19 cellular contexts compared by ENCODE assay signal in genomic region chr13:20847298-20847697, GRCh38. TPM values are rescaled to one million over a fixed set of nuclear protein-coding genes. Genes with fewer than 3 reads are reported as not detected.
A peak's percentile ranks its signal among the peaks of the same experiment; 100 is the strongest.
DNase-seq lines count a peak whose midpoint lies in the region; ATAC-seq and TF ChIP-seq lines count a peak whose summit lies in the region.
"Had no signal": no experiment of that assay in that cellular context is flagged by ENCODE, and none has a peak within 500 bp of the region (broad histone marks: within the 10 kb centered on the region; RNA-seq: fewer than 3 reads in every experiment).

No MANE protein-coding gene starts in this region.

- TF ChIP-seq CTCF in BE2C (IDR thresholded peaks at IDR 0.05; ENCODE audit: low read depth, low read length) = no peak
- TF ChIP-seq CTCF in chondrocyte (IDR thresholded peaks at IDR 0.05) = no peak
- no peak for TF ChIP-seq CTCF in left lung (IDR thresholded peaks at IDR 0.05)
- TF ChIP-seq CTCF in MM.1S (IDR thresholded peaks at IDR 0.05; ENCODE audit: low read length) = no peak
- no peak for TF ChIP-seq CTCF in vagina (IDR thresholded peaks at IDR 0.05)

- H3K79me2 ChIP-seq in MM.1S (ENCODE audit: low read length) = no peaks in the 10 kb centered on the region; the same call in 1 of the 2 replicates

- H3K36me3 Mint-ChIP-seq in chondrocyte (ENCODE audit: low read depth) = no peaks in the 10 kb centered on the region

- ATAC-seq in left lung (peak; percentile 68), GM21528 (IDR thresholded peaks at IDR 0.05; ENCODE audit: low FRiP score, unreplicated experiment) (no peak)
- ATAC-seq: stimulated activated naive CD8-positive, alpha-beta T cell treated with anti-CD3 and anti-CD28 coated beads, Interleukin-15, Interleukin-2, amounts not matched to agents 100 U/mL and 50 U/mL, for 24 hours had no signal

- no peak overlapping the region for H3K9ac ChIP-seq in MM.1S (ENCODE audit: low read length)

- H3K9me3 Mint-ChIP-seq in chondrocyte (ENCODE audit: low read depth) = no peaks in the 10 kb centered on the region
- H3K9me3 Mint-ChIP-seq: activated naive CD8-positive, alpha-beta T cell treated with anti-CD3 and anti-CD28 coated beads for 36 hours; activated T-cell treated with anti-CD3 and anti-CD28 coated beads, Interleukin-2, amount 50 U/mL, for 24 hours had no signal

- TF ChIP-seq POLR2A in vagina (IDR thresholded peaks at IDR 0.05) = no peak

- H3K4me2 ChIP-seq in MM.1S (ENCODE audit: low read depth, low read length) = no peak overlapping the region

- no peaks in the 10 kb centered on the region for H3F3A ChIP-seq in MM.1S (ENCODE audit: insufficient read depth, low read length)

- H3K4me3 Mint-ChIP-seq in chondrocyte (ENCODE audit: unreplicated experiment) = no peak overlapping the region
- H3K4me3 Mint-ChIP-seq: activated naive CD8-positive, alpha-beta T cell treated with anti-CD3 and anti-CD28 coated beads for 36 hours; activated T-cell treated with anti-CD3 and anti-CD28 coated beads, Interleukin-2, amount 50 U/mL, for 24 hours had no signal

- intact Hi-C loops in left lung (cut with DNase I) (no loop called here), vagina (cut with DNase I) (no loop called here)

- DNase-seq in BE2C (peak; percentile 13), NCI-H69 (lab: John Stamatoyannopoulos, UW) (peak; percentile 63), chondrocyte (ENCODE audit: low spot score) (no peak), left lung (no peak), T-helper 2 cell (no peak), MM.1S (no peak), vagina (ENCODE audit: extremely low spot score in 2 of 2) (no peak)
- DNase-seq: activated CD4-positive, alpha-beta T cell treated with anti-CD3 and anti-CD28 coated beads, Interleukin-2, amount 50 U/mL, for 1 hour; activated naive CD8-positive, alpha-beta T cell treated with anti-CD3 and anti-CD28 coated beads for 36 hours; activated T-cell treated with anti-CD3 and anti-CD28 coated beads, Interleukin-2, amount 50 U/mL, for 24 hours; central memory CD4-positive, alpha-beta T cell; GF-D8; H7; NCI-H2029; NCI-H748 treated with DMSO at 0.1 percent for 48 hours; SHP77; stimulated activated naive CD8-positive, alpha-beta T cell treated with anti-CD3 and anti-CD28 coated beads, Interleukin-15, Interleukin-2, amounts not matched to agents 100 U/mL and 50 U/mL, for 24 hours; T1000 had no signal

- H3K36me3 ChIP-seq in BE2C = peaks cover 14% of the 10 kb centered on the region
- H3K36me3 ChIP-seq in left lung = peaks cover 0 to 5% of the 10 kb centered on the region in 2 donors
- no peaks in the 10 kb centered on the region for H3K36me3 ChIP-seq in MM.1S (replicated peaks; ENCODE audit: insufficient read depth, low read length)
- peaks cover 0 to 5% of the 10 kb centered on the region in 2 donors for H3K36me3 ChIP-seq in vagina

- peaks cover 25% of the 10 kb centered on the region for H3K4me1 Mint-ChIP-seq in chondrocyte (ENCODE audit: low read depth)

- no peak overlapping the region for H3K4me3 ChIP-seq in BE2C (ENCODE audit: low read depth, low read length)
- H3K4me3 ChIP-seq in left lung = no peak overlapping the region
- no peak overlapping the region for H3K4me3 ChIP-seq in MM.1S (ENCODE audit: low read length)
- no peak overlapping the region for H3K4me3 ChIP-seq in vagina

- H3K9me2 ChIP-seq in MM.1S (replicated peaks; ENCODE audit: insufficient read depth, low read length) = no peaks in the 10 kb centered on the region

- peak overlapping the region; percentile 82 for H3K27ac Mint-ChIP-seq in chondrocyte (ENCODE audit: unreplicated experiment)
- H3K27ac Mint-ChIP-seq: activated naive CD8-positive, alpha-beta T cell treated with anti-CD3 and anti-CD28 coated beads for 36 hours; activated T-cell treated with anti-CD3 and anti-CD28 coated beads, Interleukin-2, amount 50 U/mL, for 24 hours had no signal

- H3K27ac ChIP-seq in left lung (no peak overlapping the region), MM.1S (ENCODE audit: low read length) (no peak overlapping the region), vagina (no peak overlapping the region)

- H4K20me1 ChIP-seq in MM.1S (ENCODE audit: insufficient read depth, low read length) = no peaks in the 10 kb centered on the region

- no peak overlapping the region for H2AFZ ChIP-seq in MM.1S (ENCODE audit: low read length)

- no peaks in the 10 kb centered on the region for H3K27me3 Mint-ChIP-seq in chondrocyte (ENCODE audit: low read depth)
- H3K27me3 Mint-ChIP-seq: activated naive CD8-positive, alpha-beta T cell treated with anti-CD3 and anti-CD28 coated beads for 36 hours; activated T-cell treated with anti-CD3 and anti-CD28 coated beads, Interleukin-2, amount 50 U/mL, for 24 hours had no signal

- H3K27me3 ChIP-seq in BE2C (no peaks in the 10 kb centered on the region), left lung (no peaks in the 10 kb centered on the region), MM.1S (replicated peaks; ENCODE audit: insufficient read depth, low read length) (no peaks in the 10 kb centered on the region), vagina (no peaks in the 10 kb centered on the region)

- H3K4me1 ChIP-seq in BE2C (peaks cover 23% of the 10 kb centered on the region), left lung (peaks cover 0 to 4% of the 10 kb centered on the region in 2 donors), MM.1S (ENCODE audit: low read length) (no peaks in the 10 kb centered on the region), vagina (no peaks in the 10 kb centered on the region)

- H3K9me3 ChIP-seq in BE2C = no peaks in the 10 kb centered on the region
- no peaks in the 10 kb centered on the region for H3K9me3 ChIP-seq in left lung
- H3K9me3 ChIP-seq in MM.1S (replicated peaks; ENCODE audit: insufficient read depth, low read length) = no peaks in the 10 kb centered on the region
- H3K9me3 ChIP-seq in vagina = no peaks in the 10 kb centered on the region

RNA-seq across cellular contexts. Expression of gene XPO4, which starts 55.2 kb away (rescaled TPM):
- 7.0 TPM for polyA plus RNA-seq in BE2C (2012; ENCODE audit: insufficient read depth, insufficient read length, low read depth)
- total RNA-seq in chondrocyte (10.9 to 16.6 TPM (median 11.5 TPM) in 3 replicates), left lung (10 to 100 TPM; 18.3 to 24.8 TPM), vagina (17.7 TPM)

Comparison
In these comparisons a context has a peak if more than half of its experiments do, and no peak if none do; other contexts are left out.
1. DNase-seq: peak in BE2C (single experiment) and NCI-H69 (single experiment); none in chondrocyte (single experiment), left lung (0 of 2), T-helper 2 cell (0 of 5), MM.1S (single experiment) and vagina (0 of 2).